Comparison of ENCODE assay signal across 20 cellular contexts in the genomic region with DNA sequence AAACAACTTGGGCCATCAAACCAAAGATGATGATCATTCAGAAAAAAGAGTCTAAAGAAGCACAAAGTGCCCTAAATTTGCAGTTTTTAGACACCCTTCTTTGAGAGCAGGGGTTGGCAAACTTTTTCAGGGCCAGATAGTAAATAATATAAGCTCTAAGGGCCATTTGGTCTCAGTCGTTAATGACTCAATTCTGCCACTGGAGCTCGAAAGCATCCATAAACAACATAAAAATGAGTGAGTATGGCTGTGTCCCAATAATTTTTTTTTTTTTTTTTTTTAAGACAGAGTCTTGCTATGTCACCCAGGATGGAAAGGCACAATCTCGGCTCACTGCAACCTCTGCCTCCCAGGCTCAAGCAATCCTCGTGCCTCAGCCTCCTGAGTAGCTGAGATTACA.
DNase-seq lines count a peak whose midpoint lies in the region; FAIRE-seq and TF ChIP-seq lines count a peak whose summit lies in the region.
"Had no signal": no experiment of that assay in that cellular context is flagged by ENCODE, and none has a peak within 500 bp of the region (broad histone marks: within the 10 kb centered on the region; RNA-seq: fewer than 3 reads in every experiment).

No MANE protein-coding gene starts in this region.

- FAIRE-seq in D721Med (lab: Jason Lieb, UNC), result no peak
- FAIRE-seq: H1, HepG2, RCC 7860 had no signal

- no peaks in the 10 kb centered on the region for H3F3A ChIP-seq in OCI-LY1 (ENCODE audit: insufficient read depth, low read length)

- no peak overlapping the region for H3K4me3 Mint-ChIP-seq in activated CD4-positive, alpha-beta T cell treated with anti-CD3 and anti-CD28 coated beads, Interleukin-2, amount 10 ng/mL, durations not matched to agents 24 days and 14 days
- no peak overlapping the region for H3K4me3 Mint-ChIP-seq in activated T-cell treated with anti-CD3 and anti-CD28 coated beads, Interleukin-2, amount 50 U/mL, for 24 hours

- H3K27me3 Mint-ChIP-seq in activated CD4-positive, alpha-beta T cell treated with anti-CD3 and anti-CD28 coated beads, Interleukin-2, amount 10 ng/mL, durations not matched to agents 24 days and 14 days, result no peaks in the 10 kb centered on the region
- no peaks in the 10 kb centered on the region for H3K27me3 Mint-ChIP-seq in activated T-cell treated with anti-CD3 and anti-CD28 coated beads, Interleukin-2, amount 50 U/mL, for 24 hours
- H3K27me3 Mint-ChIP-seq: B cell; CD4-positive, CD25-positive, alpha-beta regulatory T cell had no signal

- TF ChIP-seq CTCF in OCI-LY1 (IDR thresholded peaks at IDR 0.05; ENCODE audit: low read length), result no peak
- TF ChIP-seq CTCF in hepatocyte (IDR thresholded peaks at IDR 0.05; ENCODE audit: poor library complexity), result no peak
- no peak for TF ChIP-seq CTCF in D721Med (IDR thresholded peaks at IDR 0.05; ENCODE audit: insufficient read depth, missing control alignments)

- H3K36me3 ChIP-seq in OCI-LY1 (ENCODE audit: insufficient read depth, low read length) (no peaks in the 10 kb centered on the region), hepatocyte (replicated peaks; ENCODE audit: insufficient read depth, low read depth) (no peaks in the 10 kb centered on the region), H7 (replicated peaks; ENCODE audit: control insufficient read depth, insufficient read depth, low read length) (no peaks in the 10 kb centered on the region)

- H3K4me1 ChIP-seq in OCI-LY1 (ENCODE audit: insufficient read depth, low read length, severe bottlenecking), result peaks cover 42% of the 10 kb centered on the region
- H3K4me1 ChIP-seq in hepatocyte (ENCODE audit: insufficient read depth), result peaks cover 11% of the 10 kb centered on the region

- H3K9ac ChIP-seq in OCI-LY1 (ENCODE audit: low read length), result no peak overlapping the region
- H3K9ac ChIP-seq: KMS-11 had no signal

- H3K4me3 ChIP-seq in OCI-LY1 (ENCODE audit: low read depth, low read length, poor library complexity, severe bottlenecking) (no peak overlapping the region), hepatocyte (no peak overlapping the region), H7 (ENCODE audit: insufficient read depth, low read depth, low read length) (no peak overlapping the region)

- intact Hi-C loops in activated CD4-positive, alpha-beta T cell treated with anti-CD3 and anti-CD28 coated beads, Interleukin-2, amount 10 ng/mL, durations not matched to agents 24 days and 14 days (cut with micrococcal nuclease), result loop anchor here (5.0 kb wide), 1 partner anchor 69 kb away; no protein-coding TSS in a partner anchor

- 73% methylated on average over 4 of the region's 4 CpGs for WGBS in hepatocyte (ENCODE audit: low lambda C conversion rate, missing lambda C conversion rate)

- no peaks in the 10 kb centered on the region for H3K9me2 ChIP-seq in OCI-LY1 (ENCODE audit: low read depth, low read length)
- no peaks in the 10 kb centered on the region for H3K9me2 ChIP-seq in hepatocyte (replicated peaks; ENCODE audit: insufficient read depth)

- H3K4me2 ChIP-seq in OCI-LY1 (ENCODE audit: low read length) (no peak overlapping the region), hepatocyte (no peak overlapping the region)

- DNase-seq in ELR (ENCODE audit: low read depth) (peak; percentile 24), hepatocyte (ENCODE audit: low spot score) (peak; percentile 8), H7 (no peak), D721Med (ENCODE audit: insufficient read length, low spot score) (no peak)
- DNase-seq in activated CD4-positive, alpha-beta T cell treated with anti-CD3 and anti-CD28 coated beads, Interleukin-2, amount 10 ng/mL, durations not matched to agents 24 days and 14 days, result no peak
- DNase-seq in activated T-cell treated with anti-CD3 and anti-CD28 coated beads, Interleukin-2, amount 50 U/mL, for 24 hours, result no peak
- DNase-seq: Caco-2; CD4-positive, CD25-positive, alpha-beta regulatory T cell; DMS153; NCI-H1048; NCI-H1436 treated with DMSO at 0.1 percent for 48 hours; NCI-H2029; NCI-H345; NCI-H524 treated with DMSO at 0.1 percent for 48 hours had no signal

- no peaks in the 10 kb centered on the region for H3K27me3 ChIP-seq in OCI-LY1 (ENCODE audit: insufficient read depth, low read length)
- H3K27me3 ChIP-seq in hepatocyte, result no peaks in the 10 kb centered on the region
- no peaks in the 10 kb centered on the region for H3K27me3 ChIP-seq in H7 (ENCODE audit: control insufficient read depth, insufficient read depth, low read length)

- H3K79me2 ChIP-seq in OCI-LY1 (ENCODE audit: insufficient read depth, low read length) (no peaks in the 10 kb centered on the region), hepatocyte (no peaks in the 10 kb centered on the region)

- H3K9me3 ChIP-seq in OCI-LY1 (ENCODE audit: low read length) (no peaks in the 10 kb centered on the region), hepatocyte (ENCODE audit: low read depth) (no peaks in the 10 kb centered on the region)
- H3K9me3 ChIP-seq: Caco-2 had no signal

- H2AFZ ChIP-seq in OCI-LY1 (ENCODE audit: low read length) (no peak overlapping the region), hepatocyte (no peak overlapping the region)

- no peaks in the 10 kb centered on the region for H3K9me3 Mint-ChIP-seq in activated CD4-positive, alpha-beta T cell treated with anti-CD3 and anti-CD28 coated beads, Interleukin-2, amount 10 ng/mL, durations not matched to agents 24 days and 14 days
- H3K9me3 Mint-ChIP-seq in activated T-cell treated with anti-CD3 and anti-CD28 coated beads, Interleukin-2, amount 50 U/mL, for 24 hours, result no peaks in the 10 kb centered on the region
- H3K9me3 Mint-ChIP-seq: CD4-positive, CD25-positive, alpha-beta regulatory T cell had no signal

- H3K4me1 Mint-ChIP-seq in activated CD4-positive, alpha-beta T cell treated with anti-CD3 and anti-CD28 coated beads, Interleukin-2, amount 10 ng/mL, durations not matched to agents 24 days and 14 days, result peaks cover 20% of the 10 kb centered on the region
- H3K4me1 Mint-ChIP-seq in activated T-cell treated with anti-CD3 and anti-CD28 coated beads, Interleukin-2, amount 50 U/mL, for 24 hours (ENCODE audit: low read depth), result peaks cover 11% of the 10 kb centered on the region

- H4K20me1 ChIP-seq in OCI-LY1 (ENCODE audit: insufficient read depth, low read length) (no peaks in the 10 kb centered on the region), hepatocyte (ENCODE audit: insufficient read depth, poor library complexity, severe bottlenecking) (no peaks in the 10 kb centered on the region)

- no peak overlapping the region for H3K27ac Mint-ChIP-seq in activated CD4-positive, alpha-beta T cell treated with anti-CD3 and anti-CD28 coated beads, Interleukin-2, amount 10 ng/mL, durations not matched to agents 24 days and 14 days
- H3K27ac Mint-ChIP-seq in activated T-cell treated with anti-CD3 and anti-CD28 coated beads, Interleukin-2, amount 50 U/mL, for 24 hours, result no peak overlapping the region
- H3K27ac Mint-ChIP-seq: B cell had no signal

- H3K36me3 Mint-ChIP-seq in activated CD4-positive, alpha-beta T cell treated with anti-CD3 and anti-CD28 coated beads, Interleukin-2, amount 10 ng/mL, durations not matched to agents 24 days and 14 days (ENCODE audit: low read depth), result peaks cover 2% of the 10 kb centered on the region
- no peaks in the 10 kb centered on the region for H3K36me3 Mint-ChIP-seq in activated T-cell treated with anti-CD3 and anti-CD28 coated beads, Interleukin-2, amount 50 U/mL, for 24 hours (ENCODE audit: low read depth)

- peak overlapping the region; percentile 64 for H3K27ac ChIP-seq in OCI-LY1 (ENCODE audit: low read depth, low read length, poor library complexity, severe bottlenecking)
- H3K27ac ChIP-seq in hepatocyte, result no peak overlapping the region

Comparison
In these comparisons a context has a peak if more than half of its experiments do, and no peak if none do; other contexts are left out.
1. DNase-seq: peak in ELR (single experiment) and hepatocyte (single experiment); none in activated CD4-positive, alpha-beta T cell treated with anti-CD3 and anti-CD28 coated beads, Interleukin-2, amount 10 ng/mL, durations not matched to agents 24 days and 14 days (single experiment), activated T-cell treated with anti-CD3 and anti-CD28 coated beads, Interleukin-2, amount 50 U/mL, for 24 hours (single experiment), H7 (single experiment) and D721Med (single experiment).